In the genomic region with DNA sequence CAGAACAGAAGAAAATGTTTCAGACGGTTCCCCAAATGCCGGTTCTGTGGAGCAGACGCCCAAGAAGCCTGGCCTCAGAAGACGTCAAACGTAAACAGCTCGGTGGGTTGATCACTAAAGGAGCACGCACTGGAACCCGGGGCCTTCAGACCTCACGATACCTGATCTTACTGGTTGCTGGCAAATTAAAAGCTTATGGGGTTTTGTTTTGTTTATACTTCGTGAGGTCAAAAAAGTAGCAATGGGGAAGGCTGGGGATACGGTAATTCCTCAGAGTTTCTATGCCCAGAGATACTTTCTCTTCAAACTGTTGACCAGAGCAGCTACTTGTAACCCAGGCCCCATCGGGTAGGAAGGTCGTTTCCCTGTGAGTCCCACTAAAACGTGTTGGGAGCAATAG, we compare ENCODE assay signal across 8 cellular contexts.
DNase-seq lines count a peak whose midpoint lies in the region; ATAC-seq and TF ChIP-seq lines count a peak whose summit lies in the region.

No MANE protein-coding gene starts in this region.

- H3K9me3 ChIP-seq in OCI-LY1 (ENCODE audit: low read length) (no peaks in the 10 kb centered on the region), muscle layer of colon (ENCODE audit: low read length) (no peaks in the 10 kb centered on the region)

- peak overlapping the region; percentile 83 for H3K4me2 ChIP-seq in OCI-LY1 (ENCODE audit: low read length)

- no peaks in the 10 kb centered on the region for H4K20me1 ChIP-seq in OCI-LY1 (ENCODE audit: insufficient read depth, low read length)

- peaks cover 32% of the 10 kb centered on the region for H3K79me2 ChIP-seq in OCI-LY1 (ENCODE audit: insufficient read depth, low read length)

- TF ChIP-seq CTCF in OCI-LY1 (IDR thresholded peaks at IDR 0.05; ENCODE audit: low read length), result no peak

- H3K27me3 ChIP-seq in OCI-LY1 (ENCODE audit: insufficient read depth, low read length) (no peaks in the 10 kb centered on the region), muscle layer of colon (ENCODE audit: control insufficient read depth in 1 of 2, insufficient read depth in 2 of 2, low read length in 2 of 2) (no peaks in the 10 kb centered on the region)

- peaks cover 12% of the 10 kb centered on the region for H3F3A ChIP-seq in OCI-LY1 (ENCODE audit: insufficient read depth, low read length)

- peak overlapping the region; percentile 98 for H3K27ac ChIP-seq in OCI-LY1 (ENCODE audit: low read depth, low read length, poor library complexity, severe bottlenecking)
- H3K27ac ChIP-seq in cingulate gyrus (ENCODE audit: low read depth, low read length), result peak overlapping the region; percentile 61
- H3K27ac ChIP-seq in muscle layer of colon (ENCODE audit: low read depth, low read length), result peak overlapping the region; percentile 100

- peaks cover 40% of the 10 kb centered on the region for H3K36me3 ChIP-seq in OCI-LY1 (ENCODE audit: insufficient read depth, low read length)
- peaks cover 29% of the 10 kb centered on the region for H3K36me3 ChIP-seq in muscle layer of colon (ENCODE audit: insufficient read depth, low read length)

- H3K4me1 ChIP-seq in OCI-LY1 (ENCODE audit: insufficient read depth, low read length, severe bottlenecking), result peaks cover 79% of the 10 kb centered on the region
- H3K4me1 ChIP-seq in muscle layer of colon (ENCODE audit: insufficient read depth, low read length), result peaks cover 53% of the 10 kb centered on the region

- no peak for ATAC-seq in HG03571 (IDR thresholded peaks at IDR 0.05; ENCODE audit: unreplicated experiment)
- no peak for ATAC-seq in HG02840 (IDR thresholded peaks at IDR 0.05; ENCODE audit: low FRiP score, unreplicated experiment)

- H3K9ac ChIP-seq in OCI-LY1 (ENCODE audit: low read length), result peak overlapping the region; percentile 92
- H3K9ac ChIP-seq in muscle layer of colon (ENCODE audit: low read length), result peak overlapping the region; percentile 85

- H3K9me2 ChIP-seq in OCI-LY1 (ENCODE audit: low read depth, low read length), result no peaks in the 10 kb centered on the region

- H3K4me3 ChIP-seq in OCI-LY1 (ENCODE audit: low read depth, low read length, poor library complexity, severe bottlenecking) (peak overlapping the region; percentile 88), muscle layer of colon (ENCODE audit: low read depth in 1 of 2, low read length in 2 of 2) (peak overlapping the region; percentile 85 to 95)

- DNase-seq in SIG-M5 treated with dmso at 0.1 percent for 504 hours (lab: John Stamatoyannopoulos, UW; ENCODE audit: unreplicated experiment), result peak; percentile 34
- DNase-seq in SIG-M5 (lab: John Stamatoyannopoulos, UW), result no peak
- no peak for DNase-seq in dedifferentiated amniotic fluid mesenchymal stem cell (ENCODE audit: extremely low spot score)

- no peak overlapping the region for H2AFZ ChIP-seq in OCI-LY1 (ENCODE audit: low read length)
